ENCODE assay signal across 7 cellular contexts in genomic region chr2:54558976-54559410, GRCh38.
DNase-seq lines count a peak whose midpoint lies in the region; ATAC-seq, FAIRE-seq and TF ChIP-seq lines count a peak whose summit lies in the region.

No MANE protein-coding gene starts in this region.

- FAIRE-seq in RCC 7860 (lab: Jason Lieb, UNC): no peak

- H3K9me3 ChIP-seq in OCI-LY3 (ENCODE audit: insufficient read depth, low read length): no peaks in the 10 kb centered on the region

- H3K27me3 ChIP-seq in OCI-LY3 (ENCODE audit: low read depth, low read length): no peaks in the 10 kb centered on the region

- no peak overlapping the region for H3K27ac ChIP-seq in OCI-LY3 (ENCODE audit: low read length)

- no peaks in the 10 kb centered on the region for H3K36me3 Mint-ChIP-seq in osteocyte (ENCODE audit: unreplicated experiment)

- TF ChIP-seq CTCF in OCI-LY3 (IDR thresholded peaks at IDR 0.05; ENCODE audit: low read depth, low read length): no peak
- TF ChIP-seq CTCF in epithelial cell of proximal tubule (conservative IDR thresholded peaks at IDR 0.05; ENCODE audit: low read depth, low read length): no peak
- TF ChIP-seq CTCF in osteocyte (IDR thresholded peaks at IDR 0.05): no peak

- H4K20me1 ChIP-seq in OCI-LY3 (ENCODE audit: insufficient read depth, low read length): no peaks in the 10 kb centered on the region

- H3K4me3 ChIP-seq in OCI-LY3 (ENCODE audit: low read length) (peak overlapping the region; percentile 97), epithelial cell of proximal tubule (ENCODE audit: low read depth, low read length) (peak overlapping the region; percentile 95)

- peaks cover 70% of the 10 kb centered on the region for H3K4me1 Mint-ChIP-seq in osteocyte (ENCODE audit: unreplicated experiment)

- peak overlapping the region; percentile 44; the same call in 1 of the 2 replicates for H2AFZ ChIP-seq in OCI-LY3 (ENCODE audit: low read depth, low read length)

- H3K36me3 ChIP-seq in OCI-LY3 (replicated peaks; ENCODE audit: low read depth, low read length): no peaks in the 10 kb centered on the region

- peak overlapping the region; percentile 90 for H3K4me3 Mint-ChIP-seq in osteocyte (ENCODE audit: unreplicated experiment)

- H3K9ac ChIP-seq in OCI-LY3 (ENCODE audit: low read length): peak overlapping the region; percentile 81

- no peaks in the 10 kb centered on the region for H3K27me3 Mint-ChIP-seq in osteocyte (ENCODE audit: unreplicated experiment)

- peak overlapping the region; percentile 97 for H3K27ac Mint-ChIP-seq in osteocyte (ENCODE audit: unreplicated experiment)

- H3K9me3 Mint-ChIP-seq in osteocyte (ENCODE audit: unreplicated experiment): no peaks in the 10 kb centered on the region

- peaks cover 14% of the 10 kb centered on the region for H3K79me2 ChIP-seq in OCI-LY3 (ENCODE audit: low read length)

- H3K4me1 ChIP-seq in OCI-LY3 (ENCODE audit: low read length): peaks cover 21% of the 10 kb centered on the region

- peak; percentile 8 for ATAC-seq in GM21528 (IDR thresholded peaks at IDR 0.05; ENCODE audit: low FRiP score, unreplicated experiment)

- peak overlapping the region; percentile 94 for H3K4me2 ChIP-seq in OCI-LY3 (ENCODE audit: low read length)

- DNase-seq in epithelial cell of proximal tubule (ENCODE audit: low read depth) (no peak), osteocyte (ENCODE audit: extremely low spot score, unreplicated experiment) (no peak), RCC 7860 (ENCODE audit: low spot score) (no peak), AG08396 (ENCODE audit: low spot score) (no peak)
- DNase-seq in activated CD4-positive, CD25-positive, alpha-beta regulatory T cell treated with anti-CD3 and anti-CD28 coated beads, Interleukin-2, amount 50 U/mL, for 72 hours: no peak
